ENCODE assay signal across 19 cellular contexts in the genomic region with DNA sequence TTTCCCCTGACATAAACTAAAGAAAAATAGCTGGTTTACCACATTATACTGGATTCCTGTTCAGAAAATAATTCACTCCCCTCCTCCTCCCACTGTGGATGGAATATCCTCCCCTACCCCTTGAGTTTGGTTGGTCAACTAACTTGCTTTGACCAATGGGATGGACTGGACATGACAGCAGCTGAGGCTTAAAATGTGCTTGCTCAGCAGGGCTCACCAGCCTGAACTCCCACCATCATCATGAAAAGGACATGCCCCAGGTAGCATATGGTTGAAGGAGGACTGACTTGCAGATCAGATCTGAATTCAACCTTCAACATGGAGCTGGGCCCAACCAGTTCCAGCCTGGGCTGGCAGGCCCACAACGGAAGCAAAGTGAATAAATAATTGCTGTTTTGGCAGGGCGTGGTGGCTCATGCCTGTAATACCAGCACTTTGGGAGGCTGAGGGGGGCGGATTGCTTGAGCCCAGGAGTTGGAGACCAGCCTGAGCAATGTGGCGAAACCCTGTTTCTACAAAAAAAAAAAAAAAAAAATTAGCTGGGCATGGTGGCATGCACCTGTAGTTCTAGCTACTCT.
"Had no signal": no experiment of that assay in that cellular context is flagged by ENCODE, and none has a peak within 500 bp of the region (broad histone marks: within the 10 kb centered on the region; RNA-seq: fewer than 3 reads in every experiment).

No MANE protein-coding gene starts in this region.

- H3K9me3 Mint-ChIP-seq: activated B cell treated with CpG ODN at 0.5 μM for 24 hours; activated CD4-positive, alpha-beta memory T cell treated with anti-CD3 and anti-CD28 coated beads for 36 hours; stimulated activated effector memory CD8-positive, alpha-beta T cell treated with anti-CD3 and anti-CD28 coated beads, Interleukin-12 subunit alpha, Interleukin-12 subunit beta, amount 100 ng/mL, for 72 hours had no signal

- H3K4me1 Mint-ChIP-seq: stimulated activated effector memory CD8-positive, alpha-beta T cell treated with anti-CD3 and anti-CD28 coated beads, Interleukin-12 subunit alpha, Interleukin-12 subunit beta, amount 100 ng/mL, for 72 hours had no signal

- H3K27ac Mint-ChIP-seq: activated B cell treated with CpG ODN at 0.5 μM for 24 hours; activated CD4-positive, alpha-beta memory T cell treated with anti-CD3 and anti-CD28 coated beads for 36 hours; activated naive CD4-positive, alpha-beta T cell treated with anti-CD3 and anti-CD28 coated beads for 36 hours; stimulated activated effector memory CD8-positive, alpha-beta T cell treated with anti-CD3 and anti-CD28 coated beads, Interleukin-12 subunit alpha, Interleukin-12 subunit beta, amount 100 ng/mL, for 72 hours had no signal

- H3K4me3 Mint-ChIP-seq: activated B cell treated with CpG ODN at 0.5 μM for 24 hours; activated CD4-positive, alpha-beta memory T cell treated with anti-CD3 and anti-CD28 coated beads for 36 hours; activated naive CD4-positive, alpha-beta T cell treated with anti-CD3 and anti-CD28 coated beads for 36 hours; naive thymus-derived CD4-positive, alpha-beta T cell; stimulated activated effector memory CD8-positive, alpha-beta T cell treated with anti-CD3 and anti-CD28 coated beads, Interleukin-12 subunit alpha, Interleukin-12 subunit beta, amount 100 ng/mL, for 72 hours had no signal

- ATAC-seq: heart left ventricle; left colon; lower lobe of right lung; naive thymus-derived CD4-positive, alpha-beta T cell; sciatic nerve; stimulated activated effector memory CD8-positive, alpha-beta T cell treated with anti-CD3 and anti-CD28 coated beads, Interleukin-12 subunit alpha, Interleukin-12 subunit beta, amount 100 ng/mL, for 72 hours had no signal

- H3K27me3 Mint-ChIP-seq: activated B cell treated with CpG ODN at 0.5 μM for 24 hours had no signal

- H3K36me3 ChIP-seq: heart left ventricle, lower lobe of right lung, stomach, uterus had no signal

- H3K36me3 Mint-ChIP-seq: activated CD4-positive, alpha-beta memory T cell treated with anti-CD3 and anti-CD28 coated beads for 36 hours; stimulated activated effector memory CD8-positive, alpha-beta T cell treated with anti-CD3 and anti-CD28 coated beads, Interleukin-12 subunit alpha, Interleukin-12 subunit beta, amount 100 ng/mL, for 72 hours had no signal

- H3K27ac ChIP-seq: heart left ventricle, lower lobe of right lung, stomach, uterus had no signal

- H3K9me3 ChIP-seq: lower lobe of right lung, stomach, uterus had no signal

- DNase-seq: activated B cell treated with CpG ODN at 0.5 μM for 24 hours; activated CD4-positive, alpha-beta memory T cell treated with anti-CD3 and anti-CD28 coated beads for 36 hours; activated CD4-positive, alpha-beta T cell treated with anti-CD3 and anti-CD28 coated beads for 4 hours; activated effector memory CD4-positive, alpha-beta T cell treated with Interleukin-2 at 50 U/mL for 16 hours; activated naive CD4-positive, alpha-beta T cell treated with anti-CD3 and anti-CD28 coated beads for 36 hours; activated T-cell treated with anti-CD3 and anti-CD28 coated beads, Interleukin-2, amount 50 U/mL, for 48 hours; amygdala; cerebellar nuclear complex; heart left ventricle; left colon; lower lobe of right lung; naive thymus-derived CD4-positive, alpha-beta T cell; small intestine; stimulated activated CD4-positive, alpha-beta T cell treated with anti-CD3 and anti-CD28 coated beads, Interleukin-2, amount 100 ng/mL, for 24 hours; stomach; trophoblast cell; uterus had no signal

- H3K4me1 ChIP-seq: uterus had no signal

- H3K4me3 ChIP-seq: heart left ventricle, lower lobe of right lung, stomach, uterus had no signal

- H3K27me3 ChIP-seq: heart left ventricle, stomach, uterus had no signal
